Comparison of ENCODE assay signal across 30 cellular contexts in genomic region chr11:12432507-12432906, GRCh38. TPM values are rescaled to one million over a fixed set of nuclear protein-coding genes. Genes with fewer than 3 reads are reported as not detected.
DNase-seq lines count a peak whose midpoint lies in the region; ATAC-seq and TF ChIP-seq lines count a peak whose summit lies in the region.
"Had no signal": no experiment of that assay in that cellular context is flagged by ENCODE, and none has a peak within 500 bp of the region (broad histone marks: within the 10 kb centered on the region; RNA-seq: fewer than 3 reads in every experiment).

No MANE protein-coding gene starts in this region.

- H3K4me3 Mint-ChIP-seq in mesothelial cell of epicardium (no peak overlapping the region), CD14-positive monocyte (no peak overlapping the region)
- H3K4me3 Mint-ChIP-seq: activated CD4-positive, alpha-beta T cell treated with anti-CD3 and anti-CD28 coated beads, Interleukin-2, amount 10 ng/mL, durations not matched to agents 24 days and 14 days had no signal

- H3K27me3 ChIP-seq in AG04450 (ENCODE audit: control insufficient read depth, insufficient read depth, low read length), result no peaks in the 10 kb centered on the region
- no peaks in the 10 kb centered on the region for H3K27me3 ChIP-seq in breast epithelium
- no peaks in the 10 kb centered on the region for H3K27me3 ChIP-seq in smooth muscle cell (ENCODE audit: low read depth)
- H3K27me3 ChIP-seq: foreskin keratinocyte, MG63, thyroid gland had no signal

- H3K9me3 Mint-ChIP-seq in mesothelial cell of epicardium (no peaks in the 10 kb centered on the region), CD14-positive monocyte (peaks cover 0 to 3% (median 0%) of the 10 kb centered on the region in 7 donors)
- H3K9me3 Mint-ChIP-seq: activated CD4-positive, alpha-beta T cell treated with anti-CD3 and anti-CD28 coated beads, Interleukin-2, amount 10 ng/mL, durations not matched to agents 24 days and 14 days had no signal

- TF ChIP-seq CTCF in AG04450 (IDR thresholded peaks at IDR 0.05; ENCODE audit: low read depth, low read length), result no peak
- no peak for TF ChIP-seq CTCF in breast epithelium (IDR thresholded peaks at IDR 0.05)
- TF ChIP-seq CTCF in mesothelial cell of epicardium (IDR thresholded peaks at IDR 0.05; ENCODE audit: unreplicated experiment), result no peak
- no peak for TF ChIP-seq CTCF in smooth muscle cell (IDR thresholded peaks at IDR 0.05; ENCODE audit: borderline replicate concordance, insufficient read depth, poor library complexity, severe bottlenecking)
- no peak for TF ChIP-seq CTCF in CD14-positive monocyte (IDR thresholded peaks at IDR 0.05)

- H3F3A ChIP-seq in smooth muscle cell (ENCODE audit: low read depth), result peaks cover 13% of the 10 kb centered on the region

- H3K9ac ChIP-seq in smooth muscle cell (ENCODE audit: low read depth), result no peak overlapping the region

- H3K9me3 ChIP-seq in AG04450 (ENCODE audit: control insufficient read depth, insufficient read depth, low read length) (no peaks in the 10 kb centered on the region), breast epithelium (no peaks in the 10 kb centered on the region), smooth muscle cell (replicated peaks; ENCODE audit: low read depth) (no peaks in the 10 kb centered on the region)
- H3K9me3 ChIP-seq: MG63, thyroid gland had no signal

- H3K27ac Mint-ChIP-seq in mesothelial cell of epicardium (peak overlapping the region; percentile 41), CD14-positive monocyte (no peak overlapping the region)
- H3K27ac Mint-ChIP-seq: activated CD4-positive, alpha-beta T cell treated with anti-CD3 and anti-CD28 coated beads, Interleukin-2, amount 10 ng/mL, durations not matched to agents 24 days and 14 days had no signal

- peak overlapping the region; percentile 69 for H3K4me2 ChIP-seq in smooth muscle cell

- intact Hi-C loops in breast epithelium (cut with DNase I; ENCODE audit: low total_unique reads) (no loop called here), CD14-positive monocyte (cut with micrococcal nuclease) (no loop called here), posterior vena cava (cut with DNase I) (no loop called here)

- H3K79me2 ChIP-seq in smooth muscle cell (ENCODE audit: low read depth), result peaks cover 89% of the 10 kb centered on the region

- H3K27me3 Mint-ChIP-seq in mesothelial cell of epicardium (ENCODE audit: low read depth) (no peaks in the 10 kb centered on the region), CD14-positive monocyte (ENCODE audit: low read depth in 3 of 3) (peaks cover 0 to 8% (median 3%) of the 10 kb centered on the region in 3 donors)

- H3K27ac ChIP-seq in AG04450 (ENCODE audit: low read depth, low read length) (peak overlapping the region; percentile 99), breast epithelium (peak overlapping the region; percentile 76 to 89), smooth muscle cell (ENCODE audit: low read depth) (peak overlapping the region; percentile 69)
- H3K27ac ChIP-seq: epithelial cell of prostate, foreskin keratinocyte, WERI-Rb-1 had no signal

- H3K36me3 ChIP-seq in breast epithelium (no peaks in the 10 kb centered on the region), smooth muscle cell (ENCODE audit: low read depth) (no peaks in the 10 kb centered on the region)
- H3K36me3 ChIP-seq: thyroid gland, WERI-Rb-1 had no signal

- peaks cover 14% of the 10 kb centered on the region for H4K20me1 ChIP-seq in smooth muscle cell (ENCODE audit: low read depth)

- H3K4me1 Mint-ChIP-seq in mesothelial cell of epicardium, result peaks cover 45% of the 10 kb centered on the region
- H3K4me1 Mint-ChIP-seq in CD14-positive monocyte, result no peaks in the 10 kb centered on the region
- H3K4me1 Mint-ChIP-seq: activated CD4-positive, alpha-beta T cell treated with anti-CD3 and anti-CD28 coated beads, Interleukin-2, amount 10 ng/mL, durations not matched to agents 24 days and 14 days had no signal

- CTCF ChIA-PET in AG04450 (lab: Charles Lee), result interaction anchor here (0.6 to 2.1 kb wide), 3 partner anchors 21 to 102 kb away, joined by 3 to 12 read pairs (median 3); no protein-coding TSS in a partner anchor

- no peak overlapping the region for H2AFZ ChIP-seq in smooth muscle cell (ENCODE audit: low read depth)

- no peak for TF ChIP-seq POLR2A in breast epithelium (IDR thresholded peaks at IDR 0.05)

- 86% methylated on average over 6 of the region's 6 CpGs for WGBS in smooth muscle cell (ENCODE audit: low lambda C conversion rate)

- POLR2A ChIA-PET in AG04450 (lab: Yijun Ruan, JAX), result interaction anchor here (1.2 to 1.9 kb wide), 2 partner anchors 22 to 34 kb away, joined by 3 to 8 read pairs; no protein-coding TSS in a partner anchor

- H3K4me1 ChIP-seq in breast epithelium, result peaks cover 0 to 28% of the 10 kb centered on the region in 2 donors
- H3K4me1 ChIP-seq in smooth muscle cell (ENCODE audit: low read depth), result peaks cover 35% of the 10 kb centered on the region

- DNase-seq in AG04450 (ENCODE audit: low read depth, low spot score) (no peak), breast epithelium (ENCODE audit: low spot score in 2 of 2) (no peak), mesothelial cell of epicardium (ENCODE audit: low spot score in 2 of 2, unreplicated experiment in 2 of 2) (no peak), smooth muscle cell (lab: John Stamatoyannopoulos, UW; ENCODE audit: unreplicated experiment) (no peak), CD14-positive monocyte (ENCODE audit: low spot score) (no peak), cortex of kidney (lab: John Stamatoyannopoulos, UW) (no peak), posterior vena cava (ENCODE audit: low spot score) (no peak)
- DNase-seq: activated CD4-positive, alpha-beta T cell treated with anti-CD3 and anti-CD28 coated beads, Interleukin-2, amount 10 ng/mL, durations not matched to agents 24 days and 14 days; activated effector memory CD4-positive, alpha-beta T cell treated with anti-CD3 and anti-CD28 coated beads, Interleukin-2, amount 50 U/mL, for 16 hours; activated T-cell treated with anti-CD3 and anti-CD28 coated beads, Interleukin-2, amount 50 U/mL, for 1 hour; cerebellar nuclear complex; DND-41; effector CD8-positive, alpha-beta T cell; foreskin keratinocyte; KBM-7; MG63; midbrain; NCI-H2029; NCI-H2227 treated with DMSO at 0.1 percent for 48 hours; NCI-H69; SHP77; stimulated activated naive CD4-positive, alpha-beta T cell treated with Interleukin-2 at 50 U/mL for 16 hours; T1000; thyroid gland; WERI-Rb-1 had no signal

- peaks cover 9% of the 10 kb centered on the region for H3K36me3 Mint-ChIP-seq in mesothelial cell of epicardium
- no peaks in the 10 kb centered on the region for H3K36me3 Mint-ChIP-seq in CD14-positive monocyte

- H3K4me3 ChIP-seq in AG04450 (ENCODE audit: low read depth, low read length) (no peak overlapping the region), breast epithelium (no peak overlapping the region), smooth muscle cell (no peak overlapping the region)
- H3K4me3 ChIP-seq: MG63, thyroid gland had no signal

- ATAC-seq in GM21529 (IDR thresholded peaks at IDR 0.05; ENCODE audit: unreplicated experiment), result no peak
- ATAC-seq: foreskin keratinocyte, HCT116, left lobe of liver, Panc1 had no signal

RNA-seq across cellular contexts. Expression of gene PARVA, which starts 55.1 kb away (rescaled TPM):
- 134 and 142 TPM in 2 replicates for polyA plus RNA-seq in AG04450 (2011; rRNA removed)
- polyA minus RNA-seq in AG04450 (2011; rRNA and poly(A)+ RNA removed), result 127 and 138 TPM in 2 replicates
- total RNA-seq in breast epithelium, result 100 to 1,000 TPM in 1 of 3 donors, 10 to 100 TPM in 2; 50.5 to 109 (median 60.4) TPM
- total RNA-seq in mesothelial cell of epicardium, result 77.1 to 78.3 TPM (median 78.2 TPM) in 3 replicates
- 73.9 and 78.6 TPM in 2 replicates for total RNA-seq in smooth muscle cell
- polyA plus RNA-seq in smooth muscle cell, result 85.4 and 99.4 TPM in 2 replicates
- not detected for polyA plus RNA-seq in CD14-positive monocyte
- 100 to 1,000 TPM; 151 to 172 TPM for total RNA-seq in posterior vena cava
- total RNA-seq: activated CD4-positive, alpha-beta T cell treated with anti-CD3 and anti-CD28 coated beads, Interleukin-2, amount 10 ng/mL, durations not matched to agents 24 days and 14 days had no signal
